ENCODE assay signal across 10 cellular contexts in genomic region chr10:6064726-6065125, GRCh38. TPM values are rescaled to one million over a fixed set of nuclear protein-coding genes. Genes with fewer than 3 reads are reported as not detected.
DNase-seq lines count a peak whose midpoint lies in the region; ATAC-seq, FAIRE-seq and TF ChIP-seq lines count a peak whose summit lies in the region.
"Not testable (repeated sequence)": the region's sequence is repeated elsewhere in the genome, so short reads cannot be mapped to it uniquely, and the experiment has no call there.
"Had no signal": no experiment of that assay in that cellular context is flagged by ENCODE, and none has a peak within 500 bp of the region (broad histone marks: within the 10 kb centered on the region; RNA-seq: fewer than 3 reads in every experiment).

No MANE protein-coding gene starts in this region.

- peaks cover 70% of the 10 kb centered on the region for H3K4me1 ChIP-seq in CD4-positive, CD25-positive, alpha-beta regulatory T cell (ENCODE audit: control insufficient read depth, insufficient read depth, low read length, poor library complexity, severe bottlenecking)
- not testable (repeated sequence) for H3K4me1 ChIP-seq in K562 (replicated peaks in 1 of 2; ENCODE audit: control insufficient read depth in 2 of 2, insufficient read depth in 2 of 2, low read length in 2 of 2)

- intact Hi-C loops in activated CD4-positive, alpha-beta T cell treated with anti-CD3 and anti-CD28 coated beads, Interleukin-2, amount 10 ng/mL, durations not matched to agents 24 days and 14 days (cut with micrococcal nuclease); K562 (cut with micrococcal nuclease): not testable (repeated sequence)
- intact Hi-C loops in activated T-helper 2 cell treated with anti-CD3 and anti-CD28 coated beads, Interferon-gamma antibody, Interleukin-2, Interleukin-4, amounts not matched to agents 10 μg/mL and 5 μg/mL and 100 μg/mL, durations not matched to agents 14 hours and 24 hours and 36 hours (cut with micrococcal nuclease), result loop anchor here (10.0 kb wide), 1 partner anchor 440 kb away; no protein-coding TSS in a partner anchor

- H3K4me3 ChIP-seq in CD4-positive, CD25-positive, alpha-beta regulatory T cell (ENCODE audit: low read depth, low read length); K562: not testable (repeated sequence)

- not testable (repeated sequence) for H3K4me2 ChIP-seq in K562 (ENCODE audit: insufficient read depth, low read length)

- H3K4me3 Mint-ChIP-seq in CD4-positive, CD25-positive, alpha-beta regulatory T cell, result peak overlapping the region in 3 of 4 donors; percentile 28 to 59 (median 52)
- not testable (repeated sequence) for H3K4me3 Mint-ChIP-seq in T-cell
- peak overlapping the region; percentile 22 for H3K4me3 Mint-ChIP-seq in activated CD4-positive, alpha-beta T cell treated with anti-CD3 and anti-CD28 coated beads, Interleukin-2, amount 10 ng/mL, durations not matched to agents 24 days and 14 days
- H3K4me3 Mint-ChIP-seq in activated CD8-positive, alpha-beta memory T cell treated with anti-CD3 and anti-CD28 coated beads, Interleukin-2, amount 10 ng/mL, durations not matched to agents 7 days and 5 days, result peak overlapping the region; percentile 44
- peak overlapping the region; percentile 37 for H3K4me3 Mint-ChIP-seq in activated T-helper 2 cell treated with anti-CD3 and anti-CD28 coated beads, Interferon-gamma antibody, Interleukin-2, Interleukin-4, amounts not matched to agents 10 μg/mL and 5 μg/mL and 100 μg/mL, durations not matched to agents 14 hours and 24 hours and 36 hours (ENCODE audit: low read depth)
- H3K4me3 Mint-ChIP-seq in stimulated activated effector memory CD8-positive, alpha-beta T cell treated with anti-CD3 and anti-CD28 coated beads, Interleukin-12 subunit alpha, Interleukin-12 subunit beta, amount 100 ng/mL, for 72 hours, result peak overlapping the region; percentile 90

- not testable (repeated sequence) for FAIRE-seq in K562 (lab: Jason Lieb, UNC)

- not testable (repeated sequence) for H2AFZ ChIP-seq in K562 (ENCODE audit: low read depth, low read length)

- not testable (repeated sequence) for H4K20me1 ChIP-seq in K562 (replicated peaks; ENCODE audit: control insufficient read depth, insufficient read depth, low read length)

- BruUV-seq in K562 (replicated peaks; lab: Mats Ljungman, UMichigan), result not testable (repeated sequence)

- not testable (repeated sequence) for H3K9me3 ChIP-seq in CD4-positive, CD25-positive, alpha-beta regulatory T cell (ENCODE audit: control insufficient read depth in 2 of 2, low read length in 2 of 2); K562 (replicated peaks; ENCODE audit: control insufficient read depth, insufficient read depth, low read depth, low read length)

- TF ChIP-seq EP300 in K562 (IDR thresholded peaks at IDR 0.05; ENCODE audit: low read length), result not testable (repeated sequence)

- not testable (repeated sequence) for H3K9ac ChIP-seq in K562 (ENCODE audit: insufficient read depth in 1 of 2, low read depth in 2 of 2, low read length in 2 of 2)

- H3K9me3 Mint-ChIP-seq in CD4-positive, CD25-positive, alpha-beta regulatory T cell; T-cell; activated CD4-positive, alpha-beta T cell treated with anti-CD3 and anti-CD28 coated beads, Interleukin-2, amount 10 ng/mL, durations not matched to agents 24 days and 14 days; activated CD8-positive, alpha-beta memory T cell treated with anti-CD3 and anti-CD28 coated beads, Interleukin-2, amount 10 ng/mL, durations not matched to agents 7 days and 5 days (ENCODE audit: low read depth); activated T-helper 2 cell treated with anti-CD3 and anti-CD28 coated beads, Interferon-gamma antibody, Interleukin-2, Interleukin-4, amounts not matched to agents 10 μg/mL and 5 μg/mL and 100 μg/mL, durations not matched to agents 14 hours and 24 hours and 36 hours; stimulated activated effector memory CD8-positive, alpha-beta T cell treated with anti-CD3 and anti-CD28 coated beads, Interleukin-12 subunit alpha, Interleukin-12 subunit beta, amount 100 ng/mL, for 72 hours: not testable (repeated sequence)

- POLR2A ChIA-PET in T-cell (lab: Charles Lee); K562 (lab: Yijun Ruan, JAX): not testable (repeated sequence)

- not testable (repeated sequence) for H3K9me1 ChIP-seq in K562 (ENCODE audit: control insufficient read depth, insufficient read depth, low read length)

- H3K36me3 ChIP-seq in CD4-positive, CD25-positive, alpha-beta regulatory T cell (ENCODE audit: control insufficient read depth, insufficient read depth, low read length); K562 (ENCODE audit: control insufficient read depth, insufficient read depth, low read length): not testable (repeated sequence)

- TF ChIP-seq POLR2A in K562 (conservative IDR thresholded peaks at IDR 0.05), result not testable (repeated sequence)

- not testable (repeated sequence) for TF ChIP-seq RAD21 in K562 (CRISPR knock-in tag; conservative IDR thresholded peaks at IDR 0.05 in 1 of 2, IDR thresholded peaks at IDR 0.05 in 1 of 2)

- 35% methylated on average over 3 of the region's 3 CpGs for WGBS in K562 (ENCODE audit: insufficient coverage, low coverage, missing lambda C conversion rate)

- H3K4me1 Mint-ChIP-seq in CD4-positive, CD25-positive, alpha-beta regulatory T cell, result peaks cover 21 to 73% (median 51%) of the 10 kb centered on the region in 4 donors
- H3K4me1 Mint-ChIP-seq in T-cell, result peaks cover 64 to 85% (median 68%) of the 10 kb centered on the region in 3 donors
- H3K4me1 Mint-ChIP-seq in activated CD4-positive, alpha-beta T cell treated with anti-CD3 and anti-CD28 coated beads, Interleukin-2, amount 10 ng/mL, durations not matched to agents 24 days and 14 days, result peaks cover 64% of the 10 kb centered on the region
- peaks cover 69% of the 10 kb centered on the region for H3K4me1 Mint-ChIP-seq in activated CD8-positive, alpha-beta memory T cell treated with anti-CD3 and anti-CD28 coated beads, Interleukin-2, amount 10 ng/mL, durations not matched to agents 7 days and 5 days
- peaks cover 64% of the 10 kb centered on the region for H3K4me1 Mint-ChIP-seq in activated T-helper 2 cell treated with anti-CD3 and anti-CD28 coated beads, Interferon-gamma antibody, Interleukin-2, Interleukin-4, amounts not matched to agents 10 μg/mL and 5 μg/mL and 100 μg/mL, durations not matched to agents 14 hours and 24 hours and 36 hours (ENCODE audit: low read depth)
- H3K4me1 Mint-ChIP-seq in stimulated activated effector memory CD8-positive, alpha-beta T cell treated with anti-CD3 and anti-CD28 coated beads, Interleukin-12 subunit alpha, Interleukin-12 subunit beta, amount 100 ng/mL, for 72 hours, result peaks cover 71% of the 10 kb centered on the region

- not testable (repeated sequence) for H3K36me3 Mint-ChIP-seq in CD4-positive, CD25-positive, alpha-beta regulatory T cell; T-cell
- H3K36me3 Mint-ChIP-seq in activated CD4-positive, alpha-beta T cell treated with anti-CD3 and anti-CD28 coated beads, Interleukin-2, amount 10 ng/mL, durations not matched to agents 24 days and 14 days (ENCODE audit: low read depth), result peaks cover 26% of the 10 kb centered on the region
- H3K36me3 Mint-ChIP-seq in activated CD8-positive, alpha-beta memory T cell treated with anti-CD3 and anti-CD28 coated beads, Interleukin-2, amount 10 ng/mL, durations not matched to agents 7 days and 5 days, result peaks cover 27% of the 10 kb centered on the region
- peaks cover 30% of the 10 kb centered on the region for H3K36me3 Mint-ChIP-seq in activated T-helper 2 cell treated with anti-CD3 and anti-CD28 coated beads, Interferon-gamma antibody, Interleukin-2, Interleukin-4, amounts not matched to agents 10 μg/mL and 5 μg/mL and 100 μg/mL, durations not matched to agents 14 hours and 24 hours and 36 hours (ENCODE audit: low read depth)
- peaks cover 51% of the 10 kb centered on the region for H3K36me3 Mint-ChIP-seq in stimulated activated effector memory CD8-positive, alpha-beta T cell treated with anti-CD3 and anti-CD28 coated beads, Interleukin-12 subunit alpha, Interleukin-12 subunit beta, amount 100 ng/mL, for 72 hours

- H3K27me3 ChIP-seq in CD4-positive, CD25-positive, alpha-beta regulatory T cell (ENCODE audit: control insufficient read depth, insufficient read depth, low read length), result not testable (repeated sequence)
- H3K27me3 ChIP-seq in K562 (ENCODE audit: control insufficient read depth in 2 of 2, insufficient read depth in 2 of 2, low read length in 2 of 2), result peaks cover 10 to 17% of the 10 kb centered on the region in 2 experiments

- TF ChIP-seq CTCF in K562 (IDR thresholded peaks at IDR 0.05 in 2 of 3, conservative IDR thresholded peaks at IDR 0.05 in 1 of 3; ENCODE audit: insufficient read depth in 2 of 3, low read depth in 1 of 3, low read length in 3 of 3), result not testable (repeated sequence)

- not testable (repeated sequence) for H3K27me3 Mint-ChIP-seq in CD4-positive, CD25-positive, alpha-beta regulatory T cell; T-cell; activated CD4-positive, alpha-beta T cell treated with anti-CD3 and anti-CD28 coated beads, Interleukin-2, amount 10 ng/mL, durations not matched to agents 24 days and 14 days; activated CD8-positive, alpha-beta memory T cell treated with anti-CD3 and anti-CD28 coated beads, Interleukin-2, amount 10 ng/mL, durations not matched to agents 7 days and 5 days; activated T-helper 2 cell treated with anti-CD3 and anti-CD28 coated beads, Interferon-gamma antibody, Interleukin-2, Interleukin-4, amounts not matched to agents 10 μg/mL and 5 μg/mL and 100 μg/mL, durations not matched to agents 14 hours and 24 hours and 36 hours (ENCODE audit: low read depth)

- peak overlapping the region; percentile 61 for H3K27ac ChIP-seq in CD4-positive, CD25-positive, alpha-beta regulatory T cell (ENCODE audit: insufficient read depth, low read length, poor library complexity, severe bottlenecking)
- H3K27ac ChIP-seq in K562 (ENCODE audit: extremely low read depth, low read depth, low read length), result not testable (repeated sequence)

- not testable (repeated sequence) for DNase-seq in CD4-positive, CD25-positive, alpha-beta regulatory T cell; T-cell; activated CD8-positive, alpha-beta memory T cell treated with anti-CD3 and anti-CD28 coated beads, Interleukin-2, amount 10 ng/mL, durations not matched to agents 7 days and 5 days; activated T-helper 2 cell treated with anti-CD3 and anti-CD28 coated beads, Interferon-gamma antibody, Interleukin-2, Interleukin-4, amounts not matched to agents 10 μg/mL and 5 μg/mL and 100 μg/mL, durations not matched to agents 14 hours and 24 hours and 36 hours (ENCODE audit: low spot score); K562 (ENCODE audit: extremely low read depth in 1 of 4, low spot score in 3 of 4); stimulated activated effector memory CD8-positive, alpha-beta T cell treated with anti-CD3 and anti-CD28 coated beads, Interleukin-12 subunit alpha, Interleukin-12 subunit beta, amount 100 ng/mL, for 72 hours (ENCODE audit: low spot score in 2 of 2)
- peak; percentile 47 for DNase-seq in activated CD4-positive, alpha-beta T cell treated with anti-CD3 and anti-CD28 coated beads, Interleukin-2, amount 10 ng/mL, durations not matched to agents 24 days and 14 days

- in situ Hi-C loops in K562 (cut with MboI), result not testable (repeated sequence)

- ATAC-seq in CD4-positive, CD25-positive, alpha-beta regulatory T cell (ENCODE audit: low read depth in 2 of 2); T-cell (replicated peaks in 1 of 4); activated CD8-positive, alpha-beta memory T cell treated with anti-CD3 and anti-CD28 coated beads, Interleukin-2, amount 10 ng/mL, durations not matched to agents 7 days and 5 days; K562; stimulated activated effector memory CD8-positive, alpha-beta T cell treated with anti-CD3 and anti-CD28 coated beads, Interleukin-12 subunit alpha, Interleukin-12 subunit beta, amount 100 ng/mL, for 72 hours: not testable (repeated sequence)

- CTCF ChIA-PET in T-cell (lab: Charles Lee); K562 (lab: Yijun Ruan, JAX; ENCODE audit: low intra/inter-chr PET ratio): not testable (repeated sequence)
- CTCF ChIA-PET in activated CD8-positive, alpha-beta memory T cell treated with anti-CD3 and anti-CD28 coated beads, Interleukin-2, amount 10 ng/mL, durations not matched to agents 7 days and 5 days (lab: Charles Lee), result interaction anchor here (4.3 kb wide), 1 partner anchor 13 kb away, joined by 26 read pairs; no protein-coding TSS in a partner anchor

- peak overlapping the region; percentile 63 to 76 (median 67) for H3K27ac Mint-ChIP-seq in CD4-positive, CD25-positive, alpha-beta regulatory T cell
- peak overlapping the region; percentile 5 to 46 for H3K27ac Mint-ChIP-seq in T-cell
- peak overlapping the region; percentile 74 for H3K27ac Mint-ChIP-seq in activated CD4-positive, alpha-beta T cell treated with anti-CD3 and anti-CD28 coated beads, Interleukin-2, amount 10 ng/mL, durations not matched to agents 24 days and 14 days
- peak overlapping the region; percentile 80 for H3K27ac Mint-ChIP-seq in activated CD8-positive, alpha-beta memory T cell treated with anti-CD3 and anti-CD28 coated beads, Interleukin-2, amount 10 ng/mL, durations not matched to agents 7 days and 5 days
- peak overlapping the region; percentile 77 for H3K27ac Mint-ChIP-seq in activated T-helper 2 cell treated with anti-CD3 and anti-CD28 coated beads, Interferon-gamma antibody, Interleukin-2, Interleukin-4, amounts not matched to agents 10 μg/mL and 5 μg/mL and 100 μg/mL, durations not matched to agents 14 hours and 24 hours and 36 hours
- H3K27ac Mint-ChIP-seq in stimulated activated effector memory CD8-positive, alpha-beta T cell treated with anti-CD3 and anti-CD28 coated beads, Interleukin-12 subunit alpha, Interleukin-12 subunit beta, amount 100 ng/mL, for 72 hours, result peak overlapping the region; percentile 90

- H3K79me2 ChIP-seq in K562 (ENCODE audit: control insufficient read depth, insufficient read depth, low read length), result not testable (repeated sequence)

RNA-seq across cellular contexts. Expression of gene IL2RA, which starts 2.6 kb away (rescaled TPM):
- total RNA-seq in CD4-positive, CD25-positive, alpha-beta regulatory T cell, result 220 TPM
- 100 to 1,000 TPM; 159 to 261 (median 179) TPM for polyA plus RNA-seq in CD4-positive, CD25-positive, alpha-beta regulatory T cell
- 10 to 100 TPM; 19.9 to 40.4 (median 28.1) TPM for total RNA-seq in T-cell
- total RNA-seq in activated CD4-positive, alpha-beta T cell treated with anti-CD3 and anti-CD28 coated beads, Interleukin-2, amount 10 ng/mL, durations not matched to agents 24 days and 14 days, result 965 and 989 TPM in 2 replicates
- 100 to 1,000 TPM; 302 to 832 TPM for total RNA-seq in activated CD8-positive, alpha-beta memory T cell treated with anti-CD3 and anti-CD28 coated beads, Interleukin-2, amount 10 ng/mL, durations not matched to agents 7 days and 5 days
- 1,777 and 1,808 TPM in 2 replicates for total RNA-seq in activated T-helper 2 cell treated with anti-CD3 and anti-CD28 coated beads, Interferon-gamma antibody, Interleukin-2, Interleukin-4, amounts not matched to agents 10 μg/mL and 5 μg/mL and 100 μg/mL, durations not matched to agents 14 hours and 24 hours and 36 hours
- total RNA-seq in K562 (2011; cell fraction: chromatin; rRNA removed; ENCODE audit: low replicate concordance), result not detected in 2 replicates
- total RNA-seq in K562 (2011; cell fraction: nucleolus; rRNA removed), result not detected in 2 replicates
- not detected in 2 replicates for total RNA-seq in K562 (2011; cell fraction: nucleoplasm; rRNA removed)
- total RNA-seq in K562 (2014; rRNA removed), result not detected in 2 replicates
- not detected in 2 replicates for total RNA-seq in K562 (2014; rRNA removed; fragmentation: Illumina TruSeq; extraction: Trizol)
- total RNA-seq in K562 (2015; rRNA removed; fragmentation: Illumina TruSeq; extraction: Trizol), result not detected in 2 replicates
- 0.95 and 1.1 TPM in 2 replicates for total RNA-seq in K562 (2021)
- not detected in 2 replicates for polyA plus RNA-seq in K562 (2011; rRNA removed)
- polyA plus RNA-seq in K562 (2011; cell fraction: cytosol; rRNA removed), result not detected in 2 replicates
- not detected in 2 replicates for polyA plus RNA-seq in K562 (2011; cell fraction: nucleus; rRNA removed)
- 0.03 and 0.19 TPM in 2 replicates for polyA plus RNA-seq in K562 (2012)
- not detected in 2 replicates for polyA plus RNA-seq in K562 (2014; fragmentation: Illumina TruSeq; extraction: Trizol)
- polyA plus RNA-seq in K562 (2014; fragmentation: Nextera tagmentation; extraction: Ambion mirVana), result not detected
- polyA plus RNA-seq in K562 (2014; rRNA removed), result not detected in 2 replicates
- polyA minus RNA-seq in K562 (2011; rRNA and poly(A)+ RNA removed), result not detected in 2 replicates
- polyA minus RNA-seq in K562 (2011; cell fraction: cytosol; rRNA and poly(A)+ RNA removed), result not detected in 2 replicates
- polyA minus RNA-seq in K562 (2011; cell fraction: nucleus; rRNA and poly(A)+ RNA removed), result not detected in 2 replicates
- total RNA-seq: A172, Caco-2, M059J had no signal

RNA-seq across cellular contexts. Expression of gene RBM17, which starts 24.1 kb away (rescaled TPM):
- 168 TPM for total RNA-seq in CD4-positive, CD25-positive, alpha-beta regulatory T cell
- 10 to 100 TPM; 63.6 to 88.2 (median 65.7) TPM for polyA plus RNA-seq in CD4-positive, CD25-positive, alpha-beta regulatory T cell
- total RNA-seq in T-cell (100 to 1,000 TPM; 119 to 148 (median 127) TPM), K562 (2014; rRNA removed) (82.8 and 86.5 TPM in 2 replicates), K562 (2014; rRNA removed; fragmentation: Illumina TruSeq; extraction: Trizol) (124 and 148 TPM in 2 replicates), K562 (2015; rRNA removed; fragmentation: Illumina TruSeq; extraction: Trizol) (123 and 125 TPM in 2 replicates), K562 (2021) (144 and 145 TPM in 2 replicates)
- total RNA-seq in activated CD4-positive, alpha-beta T cell treated with anti-CD3 and anti-CD28 coated beads, Interleukin-2, amount 10 ng/mL, durations not matched to agents 24 days and 14 days, result 258 and 262 TPM in 2 replicates
- total RNA-seq in activated CD8-positive, alpha-beta memory T cell treated with anti-CD3 and anti-CD28 coated beads, Interleukin-2, amount 10 ng/mL, durations not matched to agents 7 days and 5 days, result 100 to 1,000 TPM; 205 to 267 TPM
- 257 and 266 TPM in 2 replicates for total RNA-seq in activated T-helper 2 cell treated with anti-CD3 and anti-CD28 coated beads, Interferon-gamma antibody, Interleukin-2, Interleukin-4, amounts not matched to agents 10 μg/mL and 5 μg/mL and 100 μg/mL, durations not matched to agents 14 hours and 24 hours and 36 hours
- total RNA-seq in K562 (2011; cell fraction: chromatin; rRNA removed; ENCODE audit: low replicate concordance), result 96.3 and 236 TPM in 2 replicates
- total RNA-seq in K562 (2011; cell fraction: nucleolus; rRNA removed), result 32.2 and 43.0 TPM in 2 replicates
- total RNA-seq in K562 (2011; cell fraction: nucleoplasm; rRNA removed), result 66.7 and 73.8 TPM in 2 replicates
- polyA plus RNA-seq in K562 (2011; rRNA removed) (51.7 and 53.2 TPM in 2 replicates), K562 (2014; fragmentation: Illumina TruSeq; extraction: Trizol) (194 and 217 TPM in 2 replicates), K562 (2014; fragmentation: Nextera tagmentation; extraction: Ambion mirVana) (10 to 100 TPM; 23.6 to 25.8 TPM), K562 (2014; rRNA removed) (139 and 141 TPM in 2 replicates)
- 15.8 and 25.6 TPM in 2 replicates for polyA plus RNA-seq in K562 (2011; cell fraction: cytosol; rRNA removed)
- polyA plus RNA-seq in K562 (2011; cell fraction: nucleus; rRNA removed), result 113 and 117 TPM in 2 replicates
- polyA plus RNA-seq in K562 (2012), result 102 and 131 TPM in 2 replicates
- polyA minus RNA-seq in K562 (2011; rRNA and poly(A)+ RNA removed), result 33.3 and 36.7 TPM in 2 replicates
- 27.6 and 31.4 TPM in 2 replicates for polyA minus RNA-seq in K562 (2011; cell fraction: cytosol; rRNA and poly(A)+ RNA removed)
- polyA minus RNA-seq in K562 (2011; cell fraction: nucleus; rRNA and poly(A)+ RNA removed), result 27.5 and 50.4 TPM in 2 replicates

Comparison
In these comparisons a context has a peak if more than half of its experiments do, and no peak if none do; other contexts are left out.
1. H3K27ac Mint-ChIP-seq: peak in every context shown above with its lines; median percentile 90 in stimulated activated effector memory CD8-positive, alpha-beta T cell treated with anti-CD3 and anti-CD28 coated beads, Interleukin-12 subunit alpha, Interleukin-12 subunit beta, amount 100 ng/mL, for 72 hours; 80 in activated CD8-positive, alpha-beta memory T cell treated with anti-CD3 and anti-CD28 coated beads, Interleukin-2, amount 10 ng/mL, durations not matched to agents 7 days and 5 days; 77 in activated T-helper 2 cell treated with anti-CD3 and anti-CD28 coated beads, Interferon-gamma antibody, Interleukin-2, Interleukin-4, amounts not matched to agents 10 μg/mL and 5 μg/mL and 100 μg/mL, durations not matched to agents 14 hours and 24 hours and 36 hours; 74 in activated CD4-positive, alpha-beta T cell treated with anti-CD3 and anti-CD28 coated beads, Interleukin-2, amount 10 ng/mL, durations not matched to agents 24 days and 14 days; 67 in CD4-positive, CD25-positive, alpha-beta regulatory T cell; 26 in T-cell.
2. RNA of gene IL2RA, which starts 2.6 kb away (total RNA-seq): 1,777 to 1,808 TPM in activated T-helper 2 cell treated with anti-CD3 and anti-CD28 coated beads, Interferon-gamma antibody, Interleukin-2, Interleukin-4, amounts not matched to agents 10 μg/mL and 5 μg/mL and 100 μg/mL, durations not matched to agents 14 hours and 24 hours and 36 hours, 965 to 989 TPM in activated CD4-positive, alpha-beta T cell treated with anti-CD3 and anti-CD28 coated beads, Interleukin-2, amount 10 ng/mL, durations not matched to agents 24 days and 14 days, 302 to 832 TPM in activated CD8-positive, alpha-beta memory T cell treated with anti-CD3 and anti-CD28 coated beads, Interleukin-2, amount 10 ng/mL, durations not matched to agents 7 days and 5 days, 220 TPM in CD4-positive, CD25-positive, alpha-beta regulatory T cell (single experiment) and 19.9 to 40.4 TPM in T-cell; 0.95 to 1.1 TPM in K562; every median in the first group is over 4 times any median in the second.